Comparison of ENCODE assay signal across 8 cellular contexts in the genomic region with DNA sequence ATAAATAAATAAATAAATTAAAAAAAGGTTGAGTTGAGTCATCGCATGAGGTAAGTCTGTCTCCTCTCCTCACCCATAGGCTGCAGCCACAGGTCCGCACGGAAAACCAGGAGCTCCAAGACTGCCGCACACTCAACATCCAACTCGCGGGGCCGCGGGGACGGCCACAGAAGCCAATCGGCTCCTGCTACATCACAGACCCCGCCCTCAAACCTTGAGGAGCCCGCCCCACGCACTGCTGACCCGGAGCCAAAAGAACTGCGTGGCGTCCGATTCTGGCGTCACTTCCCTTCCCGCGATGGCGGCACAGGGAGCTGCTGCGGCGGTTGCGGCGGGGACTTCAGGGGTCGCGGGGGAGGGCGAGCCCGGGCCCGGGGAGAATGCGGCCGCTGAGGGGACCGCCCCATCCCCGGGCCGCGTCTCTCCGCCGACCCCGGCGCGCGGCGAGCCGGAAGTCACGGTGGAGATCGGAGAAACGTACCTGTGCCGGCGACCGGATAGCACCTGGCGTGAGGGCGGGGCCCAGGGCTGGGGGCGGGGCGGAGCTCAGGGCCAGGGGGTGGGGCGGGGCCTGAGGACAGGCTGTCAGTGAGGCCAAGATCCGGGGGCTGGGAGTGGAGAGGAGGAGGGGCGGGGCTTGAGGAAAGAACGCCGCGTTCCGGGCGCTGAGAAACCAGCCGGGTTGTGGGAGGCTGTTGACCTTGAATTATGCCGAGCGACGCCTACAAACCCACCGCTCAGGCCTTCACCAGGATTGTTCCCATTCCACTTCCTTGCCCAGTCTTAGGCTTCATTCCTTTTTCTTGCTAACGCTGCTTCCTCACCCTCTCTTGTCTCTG. TPM values are rescaled to one million over a fixed set of nuclear protein-coding genes. Genes with fewer than 3 reads are reported as not detected.
DNase-seq lines count a peak whose midpoint lies in the region; ATAC-seq, FAIRE-seq and TF ChIP-seq lines count a peak whose summit lies in the region.

A gene (plus strand): TSS at position 281 of the 839 bp plus-strand sequence. CDS start 18 bp downstream, at position 299.

- H3K36me3 Mint-ChIP-seq in immature natural killer cell: peaks cover 0 to 19% (median 12%) of the 10 kb centered on the region in 3 donors

- peaks cover 10% of the 10 kb centered on the region for H3K36me3 ChIP-seq in bronchial epithelial cell (ENCODE audit: control insufficient read depth, insufficient read depth, low read length)

- peaks cover 12 to 18% of the 10 kb centered on the region in 2 donors for H3K4me1 Mint-ChIP-seq in immature natural killer cell

- peak within 1 kb of the TSS; percentile 85 to 94 (median 90) for H3K27ac Mint-ChIP-seq in immature natural killer cell

- peaks cover 2 to 7% (median 4%) of the 10 kb centered on the region in 3 donors for H3K27me3 Mint-ChIP-seq in immature natural killer cell (ENCODE audit: low read depth in 3 of 3)

- no peaks in the 10 kb centered on the region for H3K9me3 Mint-ChIP-seq in immature natural killer cell

- H3K4me3 Mint-ChIP-seq in immature natural killer cell: peak within 1 kb of the TSS; percentile 78 to 95 (median 89)

- H3K4me3 ChIP-seq in AG04449 (ENCODE audit: low read depth, low read length) (peak within 1 kb of the TSS; percentile 60), WI38 (ENCODE audit: low read depth, low read length) (peak within 1 kb of the TSS; percentile 86), bronchial epithelial cell (ENCODE audit: low read depth, low read length) (peak within 1 kb of the TSS; percentile 56)

- no peaks in the 10 kb centered on the region for H3K27me3 ChIP-seq in bronchial epithelial cell (ENCODE audit: control insufficient read depth, insufficient read depth, low read length)

- peak; percentile 93 for ATAC-seq in GM18907 (IDR thresholded peaks at IDR 0.05; ENCODE audit: unreplicated experiment)
- ATAC-seq in HG03159 (IDR thresholded peaks at IDR 0.05; ENCODE audit: unreplicated experiment): peak; percentile 85

- no peak for TF ChIP-seq CTCF in AG04449 (IDR thresholded peaks at IDR 0.05; ENCODE audit: insufficient read depth, low read length, missing control alignments)
- TF ChIP-seq CTCF in WI38 (IDR thresholded peaks at IDR 0.05; ENCODE audit: low read depth, low read length): no peak
- TF ChIP-seq CTCF in bronchial epithelial cell (IDR thresholded peaks at IDR 0.05; ENCODE audit: insufficient read depth, low read length, severe bottlenecking): no peak

- POLR2A ChIA-PET in AG04449 (lab: Yijun Ruan, JAX): interaction anchor here (0.8 to 1.6 kb wide), 17 partner anchors 9 to 342 kb away, joined by 3 to 12 read pairs (median 4); a partner anchor contains a TSS

- CTCF ChIA-PET in AG04449 (lab: Yijun Ruan, JAX): interaction anchor here (1.0 to 6.8 kb wide), 4 partner anchors 15 to 751 kb away, joined by 3 to 56 read pairs (median 7); no protein-coding TSS in a partner anchor

- FAIRE-seq in bronchial epithelial cell (lab: Jason Lieb, UNC): no peak

- DNase-seq in AG04449 (ENCODE audit: low read depth, low spot score) (peak; percentile 81), NCI-H2227 treated with DMSO at 0.1 percent for 48 hours (lab: John Stamatoyannopoulos, UW) (peak; percentile 99), bronchial epithelial cell (ENCODE audit: low read depth) (peak; percentile 97), immature natural killer cell (peak; percentile 95 to 97 (median 97)), smooth muscle cell of the brain vasculature (ENCODE audit: low read depth, low spot score) (peak; percentile 96)

RNA-seq across cellular contexts. Expression of the gene that starts here (rescaled TPM):
- total RNA-seq in bronchial epithelial cell: 34.1 and 54.5 TPM in 2 replicates
- polyA plus RNA-seq in immature natural killer cell: 10 to 100 TPM; 29.4 to 53.9 (median 32.6) TPM

Comparison
In these comparisons a context has a peak if more than half of its experiments do, and no peak if none do; other contexts are left out.
1. Peak in every context shown above with its lines: DNase-seq, ATAC-seq and H3K4me3 ChIP-seq.